1 cellular context compared by ENCODE assay signal in genomic region chr11:9367551-9367950, GRCh38.
TF ChIP-seq lines count a peak whose summit lies in the region.

No MANE protein-coding gene starts in this region.

TF ChIP-seq in GM23338, 12 proteins besides CTCF, POLR2A, EP300 and RAD21:
- no peak for TF ChIP-seq ZNF462 (CRISPR knock-in tag; IDR thresholded peaks at IDR 0.05)
- TF ChIP-seq EZH2 (IDR thresholded peaks at IDR 0.05; ENCODE audit: low read depth, unreplicated experiment): no peak
- no peak for TF ChIP-seq ZNF114 (CRISPR knock-in tag; IDR thresholded peaks at IDR 0.05)
- TF ChIP-seq JUNB (IDR thresholded peaks at IDR 0.05; ENCODE audit: unreplicated experiment): no peak
- TF ChIP-seq REST (IDR thresholded peaks at IDR 0.05; ENCODE audit: unreplicated experiment): no peak
- no peak for TF ChIP-seq ZNF331 (CRISPR knock-in tag; IDR thresholded peaks at IDR 0.05; ENCODE audit: low read depth)
- no peak for TF ChIP-seq NANOG (IDR thresholded peaks at IDR 0.05; ENCODE audit: borderline replicate concordance)
- TF ChIP-seq EZH2phosphoT487 (IDR thresholded peaks at IDR 0.05; ENCODE audit: unreplicated experiment): no peak
